1 cellular context compared by ENCODE assay signal in genomic region chr10:22605168-22605567, GRCh38.
TF ChIP-seq lines count a peak whose summit lies in the region.

No MANE protein-coding gene starts in this region.

TF ChIP-seq in GM12878, 131 proteins besides CTCF, POLR2A, EP300 and RAD21 (continued from another document):
- peak; percentile 52 for TF ChIP-seq ATF2 (IDR thresholded peaks at IDR 0.05; ENCODE audit: low read length)
